In the genomic region with DNA sequence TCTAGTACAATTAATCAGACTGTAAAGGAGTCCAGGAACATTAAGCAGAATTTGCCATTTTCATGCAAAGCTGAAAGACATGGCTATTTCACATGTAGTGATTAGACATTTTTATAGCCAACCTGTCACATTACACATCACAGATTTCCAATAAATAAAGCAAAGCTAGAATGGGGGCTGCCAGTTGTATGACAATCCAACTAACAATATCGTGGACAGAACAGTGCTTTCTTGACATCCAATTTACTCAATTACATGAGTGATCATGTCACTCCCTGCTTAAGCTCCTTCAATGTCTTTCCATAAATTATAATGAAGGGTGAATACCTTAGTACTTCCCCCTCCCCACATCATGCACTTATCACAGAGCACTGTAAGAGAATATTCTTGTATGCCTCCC, we compare ENCODE assay signal across 34 cellular contexts.
"Had no signal": no experiment of that assay in that cellular context is flagged by ENCODE, and none has a peak within 500 bp of the region (broad histone marks: within the 10 kb centered on the region; RNA-seq: fewer than 3 reads in every experiment).

No MANE protein-coding gene starts in this region.

- H3K9me3 ChIP-seq: MG63 had no signal

- H3K4me2 ChIP-seq: KMS-11 had no signal

- H3K9ac ChIP-seq: KMS-11 had no signal

- DNase-seq: Karpas-422, Kasumi-1, KG1, MG63, MM.1S, MV-4-11, NCI-H1048, NCI-H1092, NCI-H1092 treated with DMSO at 0.1 percent for 48 hours, NCI-H1105, NCI-H1105 treated with DMSO at 0.1 percent for 48 hours, NCI-H1417, NCI-H1417 treated with DMSO at 0.1 percent for 48 hours, NCI-H1436, NCI-H1436 treated with DMSO at 0.1 percent for 48 hours, NCI-H146, NCI-H1694, NCI-H1694 treated with DMSO at 0.1 percent for 48 hours, NCI-H187, NCI-H1930, NCI-H2029, NCI-H2029 treated with DMSO at 0.1 percent for 48 hours, NCI-H2081, NCI-H2081 treated with DMSO at 0.1 percent for 48 hours, NCI-H2107, NCI-H2171, NCI-H2171 treated with DMSO at 0.1 percent for 48 hours, NCI-H2227 treated with DMSO at 0.1 percent for 48 hours, NCI-H226, NCI-H345, NCI-H446, NCI-H446 treated with DMSO at 0.1 percent for 48 hours, NCI-H510A had no signal

- H3K36me3 ChIP-seq: MG63 had no signal

- H3K27ac ChIP-seq: KMS-11 had no signal

- H3K4me3 ChIP-seq: MG63 had no signal
